ENCODE assay signal across 18 cellular contexts in the genomic region with DNA sequence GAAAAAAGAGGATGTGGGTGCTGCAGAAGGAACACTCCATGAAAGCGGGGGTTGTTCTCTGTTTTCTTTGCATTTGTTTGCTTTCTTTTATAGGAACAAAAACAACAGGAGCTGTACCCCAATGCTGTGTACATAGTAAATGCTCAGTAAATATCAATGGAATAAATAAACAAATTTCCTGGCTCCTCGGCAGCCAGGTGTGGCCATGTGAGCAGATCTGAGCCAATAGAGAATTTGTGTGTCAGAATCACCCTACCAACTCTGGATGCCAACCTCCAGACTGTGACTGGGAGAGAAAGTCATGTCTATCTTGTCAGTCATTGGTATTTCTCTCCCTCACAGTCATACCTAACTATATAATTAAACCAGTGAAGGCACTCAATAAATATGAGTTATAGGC.
DNase-seq lines count a peak whose midpoint lies in the region; ATAC-seq and TF ChIP-seq lines count a peak whose summit lies in the region.
"Had no signal": no experiment of that assay in that cellular context is flagged by ENCODE, and none has a peak within 500 bp of the region (broad histone marks: within the 10 kb centered on the region; RNA-seq: fewer than 3 reads in every experiment).

No MANE protein-coding gene starts in this region.

- peak overlapping the region; percentile 83 for H3K27ac ChIP-seq in C4-2B
- H3K27ac ChIP-seq: GM23248 had no signal

- DNase-seq in DMS53 (lab: John Stamatoyannopoulos, UW) (peak; percentile 25), DMS53 treated with DMSO at 0.1 percent for 48 hours (lab: John Stamatoyannopoulos, UW; ENCODE audit: unreplicated experiment) (no peak), NCI-H774 (lab: John Stamatoyannopoulos, UW) (peak; percentile 13), NCI-H345 treated with DMSO at 0.1 percent for 48 hours (lab: John Stamatoyannopoulos, UW; ENCODE audit: unreplicated experiment) (no peak)
- DNase-seq in stimulated activated CD4-positive, alpha-beta T cell treated with anti-CD3 and anti-CD28 coated beads, Interleukin-2, amount 100 ng/mL, for 24 hours, result no peak
- DNase-seq: 8988T; C1 segment of cervical spinal cord; Caco-2; CD4-positive, CD25-positive, alpha-beta regulatory T cell; CD8-positive, alpha-beta T cell; DMS153; DMS79 treated with DMSO at 0.1 percent for 48 hours; GF-D8; GM23248; H7; HCEC 1CT had no signal

- ATAC-seq in HG02884 (IDR thresholded peaks at IDR 0.05; ENCODE audit: unreplicated experiment), result no peak
- ATAC-seq: CD8-positive, alpha-beta T cell had no signal

- no peak for TF ChIP-seq CTCF in C4-2B (conservative IDR thresholded peaks at IDR 0.05)

Comparison
In these comparisons a context has a peak if more than half of its experiments do, and no peak if none do; other contexts are left out.
1. DNase-seq: peak in DMS53 (single experiment) and NCI-H774 (single experiment); none in DMS53 treated with DMSO at 0.1 percent for 48 hours (single experiment), stimulated activated CD4-positive, alpha-beta T cell treated with anti-CD3 and anti-CD28 coated beads, Interleukin-2, amount 100 ng/mL, for 24 hours (0 of 2) and NCI-H345 treated with DMSO at 0.1 percent for 48 hours (single experiment).